ENCODE assay signal across 8 cellular contexts in the genomic region with DNA sequence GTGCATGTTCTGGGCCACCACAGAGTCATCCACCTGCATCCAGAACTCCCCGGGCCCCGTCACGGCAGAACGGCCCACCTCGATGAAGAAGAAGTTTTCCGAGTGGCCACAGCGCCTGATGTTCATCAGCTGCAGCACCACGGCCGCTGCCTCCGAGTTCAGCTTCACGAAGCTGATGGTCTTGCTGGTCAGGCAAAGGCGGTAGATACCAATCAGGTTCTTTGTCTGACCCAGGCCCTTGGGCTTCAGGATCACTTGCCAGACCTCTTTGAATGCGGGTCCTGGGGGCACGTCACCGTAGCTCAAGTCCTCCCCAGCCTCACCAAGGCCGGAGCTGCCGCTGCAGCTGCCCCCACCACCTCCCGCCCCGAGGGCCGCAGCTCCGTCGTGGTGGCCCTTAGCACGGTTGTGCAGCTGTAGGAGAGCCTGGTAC. TPM values are rescaled to one million over a fixed set of nuclear protein-coding genes. Genes with fewer than 3 reads are reported as not detected.
DNase-seq lines count a peak whose midpoint lies in the region; ATAC-seq and TF ChIP-seq lines count a peak whose summit lies in the region.

No MANE protein-coding gene starts in this region.

- no peaks in the 10 kb centered on the region for H3K27me3 ChIP-seq in brain microvascular endothelial cell (replicated peaks)
- H3K27me3 ChIP-seq in right lobe of liver, result no peaks in the 10 kb centered on the region
- H3K27me3 ChIP-seq in tibial artery, result no peaks in the 10 kb centered on the region

- no peaks in the 10 kb centered on the region for H3K9me3 Mint-ChIP-seq in activated CD4-positive, alpha-beta T cell treated with anti-CD3 and anti-CD28 coated beads for 36 hours (ENCODE audit: low read depth)

- ATAC-seq in activated CD4-positive, alpha-beta T cell treated with anti-CD3 and anti-CD28 coated beads for 36 hours, result no peak
- no peak for ATAC-seq in right lobe of liver
- no peak for ATAC-seq in GM19328 (IDR thresholded peaks at IDR 0.05; ENCODE audit: unreplicated experiment)
- ATAC-seq in GM18511 (IDR thresholded peaks at IDR 0.05; ENCODE audit: unreplicated experiment), result no peak

- peaks cover 34% of the 10 kb centered on the region for H3K4me1 Mint-ChIP-seq in activated CD4-positive, alpha-beta T cell treated with anti-CD3 and anti-CD28 coated beads for 36 hours

- H3K4me3 ChIP-seq in brain microvascular endothelial cell (ENCODE audit: low read depth, low read length), result peak overlapping the region; percentile 74
- H3K4me3 ChIP-seq in right lobe of liver, result peak overlapping the region; percentile 63 to 74 (median 73)
- H3K4me3 ChIP-seq in tibial artery, result peak overlapping the region; percentile 85 to 92

- POLR2A ChIA-PET in activated CD4-positive, alpha-beta T cell treated with anti-CD3 and anti-CD28 coated beads for 36 hours (lab: Charles Lee), result no interaction called here

- H3K36me3 Mint-ChIP-seq in activated CD4-positive, alpha-beta T cell treated with anti-CD3 and anti-CD28 coated beads for 36 hours (ENCODE audit: low read depth), result peaks cover 4% of the 10 kb centered on the region

- peaks cover 0 to 24% (median 9%) of the 10 kb centered on the region in 4 donors for H3K4me1 ChIP-seq in right lobe of liver
- H3K4me1 ChIP-seq in tibial artery, result peaks cover 0 to 71% (median 48%) of the 10 kb centered on the region in 4 donors

- H3K9me3 ChIP-seq in right lobe of liver (no peaks in the 10 kb centered on the region), tibial artery (no peaks in the 10 kb centered on the region)

- peaks cover 11% of the 10 kb centered on the region for H3K36me3 ChIP-seq in brain microvascular endothelial cell (replicated peaks)
- H3K36me3 ChIP-seq in right lobe of liver, result no peaks in the 10 kb centered on the region
- peaks cover 0 to 28% (median 19%) of the 10 kb centered on the region in 3 donors for H3K36me3 ChIP-seq in tibial artery

- TF ChIP-seq CTCF in brain microvascular endothelial cell (IDR thresholded peaks at IDR 0.05; ENCODE audit: low read depth, low read length, missing control alignments) (no peak), right lobe of liver (IDR thresholded peaks at IDR 0.05) (no peak), tibial artery (IDR thresholded peaks at IDR 0.05) (no peak)

- intact Hi-C loops in activated CD4-positive, alpha-beta T cell treated with anti-CD3 and anti-CD28 coated beads for 36 hours (cut with DNase I, micrococcal nuclease), result loop anchor here (2.0 to 10.0 kb wide), 5 partner anchors 145 to 1873 kb away; a partner anchor contains a TSS
- intact Hi-C loops in right lobe of liver (cut with DNase I) (loop anchor here (10.0 kb wide), 3 partner anchors 53 to 133 kb away; no protein-coding TSS in a partner anchor), tibial artery (cut with DNase I; ENCODE audit: low total_unique reads) (loop anchor here (10.0 kb wide), 1 partner anchor 323 kb away; no protein-coding TSS in a partner anchor)

- H3K27ac ChIP-seq in brain microvascular endothelial cell (peak overlapping the region; percentile 89), right lobe of liver (peak overlapping the region; percentile 91 to 99 (median 98)), tibial artery (peak overlapping the region; percentile 88 to 97)

- no peak overlapping the region for H3K27ac Mint-ChIP-seq in activated CD4-positive, alpha-beta T cell treated with anti-CD3 and anti-CD28 coated beads for 36 hours

- TF ChIP-seq POLR2A in right lobe of liver (IDR thresholded peaks at IDR 0.05), result no peak

- WGBS in right lobe of liver (ENCODE audit: insufficient coverage, low coverage, low lambda C conversion rate, missing lambda C conversion rate), result 53% methylated on average over 4 of the region's 23 CpGs

- in situ Hi-C loops in brain microvascular endothelial cell (cut with HindIII; ENCODE audit: low pct_ligation_motif_present, low sequenced_read_pairs), result no loop called here

- H3K4me3 Mint-ChIP-seq in activated CD4-positive, alpha-beta T cell treated with anti-CD3 and anti-CD28 coated beads for 36 hours, result peak overlapping the region; percentile 75

- peak; percentile 8 for DNase-seq in activated CD4-positive, alpha-beta T cell treated with anti-CD3 and anti-CD28 coated beads for 36 hours
- no peak for DNase-seq in activated CD4-positive, alpha-beta T cell treated with anti-CD3 and anti-CD28 coated beads for 1 hour
- DNase-seq in brain microvascular endothelial cell (no peak), right lobe of liver (peak in 1 of 3 donors; percentile 30), tibial artery (no peak), DMS153 (lab: John Stamatoyannopoulos, UW) (no peak)

- CTCF ChIA-PET in activated CD4-positive, alpha-beta T cell treated with anti-CD3 and anti-CD28 coated beads for 36 hours (lab: Charles Lee), result interaction anchor here (0.6 to 6.4 kb wide), 4 partner anchors 9 to 767 kb away, joined by 3 to 52 read pairs (median 4); no protein-coding TSS in a partner anchor

- H3K27me3 Mint-ChIP-seq in activated CD4-positive, alpha-beta T cell treated with anti-CD3 and anti-CD28 coated beads for 36 hours, result peaks cover 2% of the 10 kb centered on the region

RNA-seq across cellular contexts. Expression of a gene that starts 1.6 kb away (rescaled TPM):
- 1 to 10 TPM; 2.6 to 3.3 TPM for total RNA-seq in activated CD4-positive, alpha-beta T cell treated with anti-CD3 and anti-CD28 coated beads for 36 hours
- total RNA-seq in right lobe of liver, result 10 to 100 TPM in 5 of 6 experiments, 1 to 10 TPM in 1; 9.0 to 24.4 (median 15.8) TPM

RNA-seq across cellular contexts. Expression of a gene that starts 37.8 kb away (rescaled TPM):
- 10 to 100 TPM; 38.1 to 49.0 TPM for total RNA-seq in activated CD4-positive, alpha-beta T cell treated with anti-CD3 and anti-CD28 coated beads for 36 hours
- total RNA-seq in right lobe of liver, result 10 to 100 TPM; 14.7 to 25.3 (median 21.0) TPM
